21 cellular contexts compared by ENCODE assay signal in the genomic region with DNA sequence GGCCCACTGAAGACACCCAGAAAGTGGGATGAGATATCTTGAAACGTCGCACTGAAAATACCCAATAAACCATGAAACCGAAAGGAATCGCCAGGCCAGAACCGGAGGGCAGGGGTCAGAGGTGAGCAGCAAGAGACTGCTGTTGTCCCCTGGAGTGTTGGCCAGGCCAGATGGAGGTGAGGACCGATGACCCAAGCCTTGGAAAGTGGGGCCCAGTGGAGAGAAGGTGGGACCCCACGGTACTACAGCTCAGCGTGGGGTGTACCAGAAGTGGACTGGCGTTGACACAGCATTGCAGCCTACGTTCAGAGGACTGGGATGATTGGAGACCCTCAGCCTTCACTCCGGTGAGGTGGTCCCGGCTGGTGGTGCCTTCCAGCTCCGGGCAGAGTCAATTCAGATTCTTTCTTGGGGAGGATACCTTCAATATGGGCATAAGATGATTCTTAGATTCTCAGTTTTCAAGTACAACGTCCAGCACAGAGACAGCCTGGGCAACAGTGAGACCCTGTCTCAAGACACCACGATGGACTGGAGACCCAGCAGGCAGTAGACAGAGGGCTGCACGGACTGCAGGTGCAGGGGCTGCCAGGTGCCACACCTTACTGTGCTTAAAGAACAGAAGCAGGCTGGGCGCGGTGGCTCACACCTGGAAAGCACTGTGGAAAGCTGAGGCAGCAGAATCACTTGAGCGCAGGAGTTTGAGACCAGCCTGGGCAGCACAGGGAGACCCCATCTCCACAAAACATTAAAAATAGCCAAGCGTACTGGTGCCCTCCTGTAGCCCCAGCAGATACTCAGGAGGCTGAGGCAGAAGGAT. TPM values are rescaled to one million over a fixed set of nuclear protein-coding genes. Genes with fewer than 3 reads are reported as not detected.
A peak's percentile ranks its signal among the peaks of the same experiment; 100 is the strongest.
DNase-seq lines count a peak whose midpoint lies in the region; ATAC-seq and TF ChIP-seq lines count a peak whose summit lies in the region.
"Had no signal": no experiment of that assay in that cellular context is flagged by ENCODE, and none has a peak within 500 bp of the region (broad histone marks: within the 10 kb centered on the region; RNA-seq: fewer than 3 reads in every experiment).

No MANE protein-coding gene starts in this region.

- H3K4me2 ChIP-seq in HCT116 (ENCODE audit: low read length): no peak overlapping the region

- peaks cover 53% of the 10 kb centered on the region for H3K36me3 ChIP-seq in left ventricle myocardium inferior
- H3K36me3 ChIP-seq in HCT116 (ENCODE audit: control insufficient read depth in 1 of 2, insufficient read depth in 2 of 2, low read length in 2 of 2): peaks cover 24 to 42% of the 10 kb centered on the region in 2 experiments
- H3K36me3 ChIP-seq in psoas muscle (ENCODE audit: insufficient read depth in 1 of 2, low read depth in 1 of 2): peaks cover 7 to 59% of the 10 kb centered on the region in 2 donors

- no peaks in the 10 kb centered on the region for H3K9me2 ChIP-seq in HCT116 (ENCODE audit: insufficient read depth)

- peaks cover 21% of the 10 kb centered on the region for H3K36me3 Mint-ChIP-seq in chondrocyte (ENCODE audit: low read depth)

- RAD21 ChIA-PET in HCT116 (lab: Charles Lee; ENCODE audit: low non-redundant PET in 1 of 2, low total read pairs in 2 of 2, uncharacterized antibody in 2 of 2, unreplicated experiment in 2 of 2): no interaction called here

- peaks cover 42% of the 10 kb centered on the region for H3K4me1 ChIP-seq in left ventricle myocardium inferior
- H3K4me1 ChIP-seq in HCT116 (ENCODE audit: control insufficient read depth in 1 of 2, insufficient read depth in 2 of 2, low read length in 2 of 2): no peaks in the 10 kb centered on the region; a peak in 1 of 4 replicates
- peaks cover 30% of the 10 kb centered on the region for H3K4me1 ChIP-seq in psoas muscle

- H3K4me3 ChIP-seq in left ventricle myocardium inferior (no peak overlapping the region), HCT116 (replicated peaks in 1 of 2; ENCODE audit: low read depth in 1 of 2, low read length in 2 of 2) (no peak overlapping the region), psoas muscle (no peak overlapping the region), dorsolateral prefrontal cortex (no peak overlapping the region)

- DNase-seq in Right ventricle myocardium superior (peak; percentile 12), left ventricle myocardium inferior (no peak), HCT116 (ENCODE audit: low read depth, low spot score) (no peak), chondrocyte (ENCODE audit: low spot score) (peak; percentile 77), psoas muscle (peak; percentile 4 to 21), substantia nigra (lab: John Stamatoyannopoulos, UW) (no peak), dorsolateral prefrontal cortex (no peak)
- DNase-seq in activated naive CD4-positive, alpha-beta T cell (lab: John Stamatoyannopoulos, UW): no peak
- DNase-seq: C1 segment of cervical spinal cord, Calu3, DMS153, Karpas-422, NCI-H1092 treated with DMSO at 0.1 percent for 48 hours, NCI-H1436, NCI-H187, NCI-H2081 treated with DMSO at 0.1 percent for 48 hours, NCI-H2171, NCI-H226, NCI-H510A, NCI-H69 had no signal

- no peaks in the 10 kb centered on the region for H3K27me3 Mint-ChIP-seq in chondrocyte (ENCODE audit: low read depth)

- TSS peak; percentile 44 for BruUV-seq in HCT116 (replicated peaks; lab: Mats Ljungman, UMichigan)

- intact Hi-C loops in Right ventricle myocardium superior (cut with DNase I): no loop called here
- intact Hi-C loops in left ventricle myocardium inferior (cut with micrococcal nuclease): no loop called here
- intact Hi-C loops in HCT116 (cut with micrococcal nuclease): no loop called here
- intact Hi-C loops in psoas muscle (cut with DNase I): no loop called here
- intact Hi-C loops in dorsolateral prefrontal cortex (cut with DNase I): no loop called here

- H3K27ac Mint-ChIP-seq in chondrocyte (ENCODE audit: unreplicated experiment): no peak overlapping the region

- CTCF ChIA-PET in HCT116 (lab: Charles Lee): no interaction called here

- no peak overlapping the region for H2AFZ ChIP-seq in HCT116 (ENCODE audit: low read depth, low read length, poor library complexity, severe bottlenecking)

- WGBS in psoas muscle, 3 donors: 93 to 95% (median 93%) methylated on average over 20 of the region's 20 CpGs

- no peaks in the 10 kb centered on the region for H3K27me3 ChIP-seq in left ventricle myocardium inferior (ENCODE audit: low read depth)
- H3K27me3 ChIP-seq in HCT116 (ENCODE audit: insufficient read depth, low read length): no peaks in the 10 kb centered on the region
- H3K27me3 ChIP-seq in psoas muscle (ENCODE audit: insufficient read depth in 3 of 3, low read length in 2 of 3): no peaks in the 10 kb centered on the region
- H3K27me3 ChIP-seq in dorsolateral prefrontal cortex: no peaks in the 10 kb centered on the region

- TF ChIP-seq POLR2A in HCT116 (IDR thresholded peaks at IDR 0.05; ENCODE audit: borderline replicate concordance, extremely low read depth, insufficient read depth, insufficient read length): no peak

- H3K79me2 ChIP-seq in HCT116 (ENCODE audit: insufficient read depth, low read length): peaks cover 77% of the 10 kb centered on the region

- H3K9me3 Mint-ChIP-seq in chondrocyte (ENCODE audit: low read depth): no peaks in the 10 kb centered on the region

- no peak overlapping the region for H3K27ac ChIP-seq in left ventricle myocardium inferior (replicated peaks)
- H3K27ac ChIP-seq in HCT116 (ENCODE audit: low read depth, low read length): no peak overlapping the region
- H3K27ac ChIP-seq in psoas muscle: no peak overlapping the region
- no peak overlapping the region for H3K27ac ChIP-seq in substantia nigra (ENCODE audit: low read depth, low read length, poor library complexity, severe bottlenecking)
- H3K27ac ChIP-seq in dorsolateral prefrontal cortex: no peak overlapping the region

- no peak for TF ChIP-seq RAD21 in HCT116 (IDR thresholded peaks at IDR 0.05; ENCODE audit: low read depth)

- no peaks in the 10 kb centered on the region for H3K9me3 ChIP-seq in left ventricle myocardium inferior (replicated peaks)
- no peaks in the 10 kb centered on the region for H3K9me3 ChIP-seq in HCT116 (ENCODE audit: control insufficient read depth in 1 of 2, insufficient read depth in 1 of 2, low read depth in 1 of 2, low read length in 2 of 2)
- H3K9me3 ChIP-seq in psoas muscle: no peaks in the 10 kb centered on the region

- peaks cover 24% of the 10 kb centered on the region for H3K4me1 Mint-ChIP-seq in chondrocyte (ENCODE audit: low read depth)

- no peak for TF ChIP-seq CTCF in left ventricle myocardium inferior (IDR thresholded peaks at IDR 0.05; ENCODE audit: borderline replicate concordance)
- no peak for TF ChIP-seq CTCF in HCT116 (IDR thresholded peaks at IDR 0.05 in 2 of 3, conservative IDR thresholded peaks at IDR 0.05 in 1 of 3; ENCODE audit: borderline replicate concordance in 1 of 3, insufficient read depth in 1 of 3, low read depth in 2 of 3, low read length in 2 of 3)
- TF ChIP-seq CTCF in chondrocyte (IDR thresholded peaks at IDR 0.05): no peak
- TF ChIP-seq CTCF in psoas muscle (IDR thresholded peaks at IDR 0.05): no peak
- no peak for TF ChIP-seq CTCF in dorsolateral prefrontal cortex (IDR thresholded peaks at IDR 0.05 in 54 of 56, conservative IDR thresholded peaks at IDR 0.05 in 2 of 56; ENCODE audit: low read depth in 1 of 56, partially characterized antibody in 56 of 56)

- no peaks in the 10 kb centered on the region for H4K20me1 ChIP-seq in HCT116 (ENCODE audit: insufficient read depth)

- no peak overlapping the region for H3K9ac ChIP-seq in HCT116 (ENCODE audit: low read length)

- no peak overlapping the region for H3K4me3 Mint-ChIP-seq in chondrocyte (ENCODE audit: unreplicated experiment)

- POLR2A ChIA-PET in HCT116 (lab: Charles Lee): no interaction called here

- ATAC-seq in Right ventricle myocardium superior (ENCODE audit: poor library complexity): no peak
- no peak for ATAC-seq in HCT116
- ATAC-seq in psoas muscle: no peak
- ATAC-seq: Panc1 had no signal

TF ChIP-seq in HCT116, 20 proteins besides CTCF, POLR2A, EP300 and RAD21 (continues in another document):
- TF ChIP-seq POLR2AphosphoS5 (IDR thresholded peaks at IDR 0.05; ENCODE audit: low read depth, low read length) (no peak), CBX3 (IDR thresholded peaks at IDR 0.05; ENCODE audit: low read depth) (no peak), SP1 (IDR thresholded peaks at IDR 0.05; ENCODE audit: low read depth) (no peak), EZH2phosphoT487 (IDR thresholded peaks at IDR 0.05; ENCODE audit: borderline replicate concordance) (no peak), ZFX (IDR thresholded peaks at IDR 0.05) (no peak)
- TF ChIP-seq, protein P1, sequence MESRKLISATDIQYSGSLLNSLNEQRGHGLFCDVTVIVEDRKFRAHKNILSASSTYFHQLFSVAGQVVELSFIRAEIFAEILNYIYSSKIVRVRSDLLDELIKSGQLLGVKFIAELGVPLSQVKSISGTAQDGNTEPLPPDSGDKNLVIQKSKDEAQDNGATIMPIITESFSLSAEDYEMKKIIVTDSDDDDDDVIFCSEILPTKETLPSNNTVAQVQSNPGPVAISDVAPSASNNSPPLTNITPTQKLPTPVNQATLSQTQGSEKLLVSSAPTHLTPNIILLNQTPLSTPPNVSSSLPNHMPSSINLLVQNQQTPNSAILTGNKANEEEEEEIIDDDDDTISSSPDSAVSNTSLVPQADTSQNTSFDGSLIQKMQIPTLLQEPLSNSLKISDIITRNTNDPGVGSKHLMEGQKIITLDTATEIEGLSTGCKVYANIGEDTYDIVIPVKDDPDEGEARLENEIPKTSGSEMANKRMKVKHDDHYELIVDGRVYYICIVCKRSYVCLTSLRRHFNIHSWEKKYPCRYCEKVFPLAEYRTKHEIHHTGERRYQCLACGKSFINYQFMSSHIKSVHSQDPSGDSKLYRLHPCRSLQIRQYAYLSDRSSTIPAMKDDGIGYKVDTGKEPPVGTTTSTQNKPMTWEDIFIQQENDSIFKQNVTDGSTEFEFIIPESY (IDR thresholded peaks at IDR 0.05; ENCODE audit: extremely low read depth, insufficient replicate concordance, low read length): no peak
- TF ChIP-seq, protein P2, sequence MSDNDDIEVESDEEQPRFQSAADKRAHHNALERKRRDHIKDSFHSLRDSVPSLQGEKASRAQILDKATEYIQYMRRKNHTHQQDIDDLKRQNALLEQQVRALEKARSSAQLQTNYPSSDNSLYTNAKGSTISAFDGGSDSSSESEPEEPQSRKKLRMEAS (IDR thresholded peaks at IDR 0.05): no peak

RNA-seq across cellular contexts. Expression of a gene that starts 23.3 kb away (rescaled TPM):
- total RNA-seq in Right ventricle myocardium superior (50.3 TPM), left ventricle myocardium inferior (49.5 TPM), HCT116 (2021; ENCODE audit: unreplicated experiment) (88.3 TPM), chondrocyte (54.4 to 62.6 TPM (median 56.3 TPM) in 3 replicates), psoas muscle (10 to 100 TPM; 26.7 to 39.6 (median 33.2) TPM), dorsolateral prefrontal cortex (10 to 100 TPM; 49.4 to 93.0 (median 72.8) TPM)
- polyA plus RNA-seq in HCT116 (2012): 66.7 and 73.2 TPM in 2 replicates
- 10 to 100 TPM; 30.3 to 41.6 (median 38.9) TPM for polyA plus RNA-seq in psoas muscle

RNA-seq across cellular contexts. Expression of a gene that starts 34.0 kb away (rescaled TPM):
- total RNA-seq in Right ventricle myocardium superior: 6.7 TPM
- 5.9 TPM for total RNA-seq in left ventricle myocardium inferior
- total RNA-seq in HCT116 (2021; ENCODE audit: unreplicated experiment): 30.5 TPM
- polyA plus RNA-seq in HCT116 (2012): 12.1 and 15.2 TPM in 2 replicates
- total RNA-seq in chondrocyte: 20.7 to 35.1 TPM (median 20.9 TPM) in 3 replicates
- total RNA-seq in psoas muscle: 1 to 10 TPM; 6.3 to 9.4 (median 8.3) TPM
- polyA plus RNA-seq in psoas muscle: 1 to 10 TPM; 1.9 to 9.3 (median 3.6) TPM
- total RNA-seq in dorsolateral prefrontal cortex: 10 to 100 TPM; 11.7 to 47.4 (median 23.2) TPM

Comparison
In these comparisons a context has a peak if more than half of its experiments do, and no peak if none do; other contexts are left out.
1. DNase-seq: peak in Right ventricle myocardium superior (single experiment), chondrocyte (single experiment) and psoas muscle (2 of 2); none in left ventricle myocardium inferior (single experiment), HCT116 (single experiment), substantia nigra (0 of 49), activated naive CD4-positive, alpha-beta T cell (0 of 4) and dorsolateral prefrontal cortex (0 of 10).